ENCODE assay signal across 13 cellular contexts in genomic region chr17:34382586-34383224, GRCh38. TPM values are rescaled to one million over a fixed set of nuclear protein-coding genes. Genes with fewer than 3 reads are reported as not detected.
DNase-seq lines count a peak whose midpoint lies in the region; ATAC-seq and TF ChIP-seq lines count a peak whose summit lies in the region.
"Had no signal": no experiment of that assay in that cellular context is flagged by ENCODE, and none has a peak within 500 bp of the region (broad histone marks: within the 10 kb centered on the region; RNA-seq: fewer than 3 reads in every experiment).

No MANE protein-coding gene starts in this region.

- ATAC-seq in activated T-cell treated with anti-CD3 and anti-CD28 coated beads, Interleukin-2, amount 50 U/mL, for 4 hours, result peak; percentile 65 to 71
- peak in 1 of 2 donors; percentile 51 for ATAC-seq in natural killer cell treated with Interleukin-12 subunit alpha and Interleukin-12 subunit beta and Interleukin-15 and Interleukin-18, amount 100 ng/mL, for 72 hours
- ATAC-seq in GM21367 (IDR thresholded peaks at IDR 0.05; ENCODE audit: unreplicated experiment) (no peak), foreskin keratinocyte (no peak)
- ATAC-seq: left ventricle myocardium superior had no signal

- no peaks in the 10 kb centered on the region for H3K36me3 ChIP-seq in H7 (replicated peaks; ENCODE audit: control insufficient read depth, insufficient read depth, low read length)
- H3K36me3 ChIP-seq: esophagus squamous epithelium, tibial nerve had no signal

- H3K27me3 Mint-ChIP-seq in activated T-cell treated with anti-CD3 and anti-CD28 coated beads, Interleukin-2, amount 50 U/mL, for 4 hours (ENCODE audit: low read depth), result peaks cover 30% of the 10 kb centered on the region
- peaks cover 14 to 24% of the 10 kb centered on the region in 2 donors for H3K27me3 Mint-ChIP-seq in natural killer cell treated with Interleukin-12 subunit alpha and Interleukin-12 subunit beta and Interleukin-15 and Interleukin-18, amount 100 ng/mL, for 72 hours

- no peaks in the 10 kb centered on the region for H3K4me1 ChIP-seq in foreskin keratinocyte

- no peaks in the 10 kb centered on the region for H3K9me3 Mint-ChIP-seq in activated T-cell treated with anti-CD3 and anti-CD28 coated beads, Interleukin-2, amount 50 U/mL, for 4 hours
- no peaks in the 10 kb centered on the region for H3K9me3 Mint-ChIP-seq in natural killer cell treated with Interleukin-12 subunit alpha and Interleukin-12 subunit beta and Interleukin-15 and Interleukin-18, amount 100 ng/mL, for 72 hours
- H3K9me3 Mint-ChIP-seq: activated naive CD4-positive, alpha-beta T cell treated with anti-CD3 and anti-CD28 coated beads, Interleukin-2, amount 50 U/mL, for 24 hours had no signal

- H3K36me3 Mint-ChIP-seq in activated T-cell treated with anti-CD3 and anti-CD28 coated beads, Interleukin-2, amount 50 U/mL, for 4 hours (ENCODE audit: insufficient read depth), result no peaks in the 10 kb centered on the region
- no peaks in the 10 kb centered on the region for H3K36me3 Mint-ChIP-seq in natural killer cell treated with Interleukin-12 subunit alpha and Interleukin-12 subunit beta and Interleukin-15 and Interleukin-18, amount 100 ng/mL, for 72 hours
- H3K36me3 Mint-ChIP-seq: activated naive CD4-positive, alpha-beta T cell treated with anti-CD3 and anti-CD28 coated beads, Interleukin-2, amount 50 U/mL, for 24 hours had no signal

- H3K27ac ChIP-seq in foreskin keratinocyte, result no peak overlapping the region
- H3K27ac ChIP-seq: esophagus squamous epithelium, tibial nerve had no signal

- H3K4me1 Mint-ChIP-seq in activated T-cell treated with anti-CD3 and anti-CD28 coated beads, Interleukin-2, amount 50 U/mL, for 4 hours (ENCODE audit: low read depth), result peaks cover 23% of the 10 kb centered on the region
- peaks cover 14 to 45% of the 10 kb centered on the region in 2 donors for H3K4me1 Mint-ChIP-seq in natural killer cell treated with Interleukin-12 subunit alpha and Interleukin-12 subunit beta and Interleukin-15 and Interleukin-18, amount 100 ng/mL, for 72 hours (ENCODE audit: low read depth in 2 of 2)

- no peak overlapping the region for H3K4me3 ChIP-seq in H7 (ENCODE audit: insufficient read depth, low read depth, low read length)
- H3K4me3 ChIP-seq: esophagus squamous epithelium, tibial nerve had no signal

- peak overlapping the region in 1 of 2 donors; percentile 29 for H3K27ac Mint-ChIP-seq in natural killer cell treated with Interleukin-12 subunit alpha and Interleukin-12 subunit beta and Interleukin-15 and Interleukin-18, amount 100 ng/mL, for 72 hours
- H3K27ac Mint-ChIP-seq: activated naive CD4-positive, alpha-beta T cell treated with anti-CD3 and anti-CD28 coated beads, Interleukin-2, amount 50 U/mL, for 24 hours had no signal

- H3K4me3 Mint-ChIP-seq in activated T-cell treated with anti-CD3 and anti-CD28 coated beads, Interleukin-2, amount 50 U/mL, for 4 hours, result no peak overlapping the region
- H3K4me3 Mint-ChIP-seq in natural killer cell treated with Interleukin-12 subunit alpha and Interleukin-12 subunit beta and Interleukin-15 and Interleukin-18, amount 100 ng/mL, for 72 hours, result peak overlapping the region; percentile 28
- H3K4me3 Mint-ChIP-seq: activated naive CD4-positive, alpha-beta T cell treated with anti-CD3 and anti-CD28 coated beads, Interleukin-2, amount 50 U/mL, for 24 hours had no signal

- no peak for TF ChIP-seq CTCF in foreskin keratinocyte (conservative IDR thresholded peaks at IDR 0.05)

- H3K27me3 ChIP-seq in foreskin keratinocyte (no peaks in the 10 kb centered on the region), H7 (ENCODE audit: control insufficient read depth, insufficient read depth, low read length) (no peaks in the 10 kb centered on the region)

- DNase-seq in CD1c-positive myeloid dendritic cell (ENCODE audit: extremely low spot score), result peak; percentile 35
- DNase-seq in LHCN-M2 (ENCODE audit: low read depth), result peak; percentile 68
- no peak for DNase-seq in activated T-cell treated with anti-CD3 and anti-CD28 coated beads, Interleukin-2, amount 50 U/mL, for 4 hours
- DNase-seq in natural killer cell treated with Interleukin-12 subunit alpha and Interleukin-12 subunit beta and Interleukin-15 and Interleukin-18, amount 100 ng/mL, for 72 hours (ENCODE audit: low spot score), result no peak
- no peak for DNase-seq in foreskin keratinocyte
- DNase-seq in H7, result no peak
- no peak for DNase-seq in NK-92 (lab: John Stamatoyannopoulos, UW; ENCODE audit: unreplicated experiment)
- DNase-seq: esophagus squamous epithelium, left ventricle myocardium superior, right cardiac atrium had no signal

RNA-seq across cellular contexts. Expression of gene CCL1, which starts 19.7 kb away (rescaled TPM):
- total RNA-seq in LHCN-M2 (2014; rRNA removed) (not detected in 2 replicates), foreskin keratinocyte (not detected in 2 replicates)
- polyA plus RNA-seq in LHCN-M2 (2012), result not detected
- 10 to 100 TPM in 1 of 3 donors, 1 to 10 TPM in 2; 1.4 to 17.7 (median 3.6) TPM for total RNA-seq in activated T-cell treated with anti-CD3 and anti-CD28 coated beads, Interleukin-2, amount 50 U/mL, for 4 hours
- 1 to 10 TPM; 3.5 to 4.8 TPM for total RNA-seq in natural killer cell treated with Interleukin-12 subunit alpha and Interleukin-12 subunit beta and Interleukin-15 and Interleukin-18, amount 100 ng/mL, for 72 hours
- not detected in 2 replicates for polyA plus RNA-seq in foreskin keratinocyte
- not detected in 2 replicates for total RNA-seq in H7 (2014; rRNA removed; shearing (Covaris generic))
- total RNA-seq: esophagus squamous epithelium, left ventricle myocardium superior, right cardiac atrium, tibial nerve had no signal
- polyA plus RNA-seq: right cardiac atrium had no signal

RNA-seq across cellular contexts. Expression of gene CCL13, which starts 26.4 kb away (rescaled TPM):
- not detected in 2 replicates for total RNA-seq in LHCN-M2 (2014; rRNA removed)
- polyA plus RNA-seq in LHCN-M2 (2012), result not detected
- total RNA-seq in activated T-cell treated with anti-CD3 and anti-CD28 coated beads, Interleukin-2, amount 50 U/mL, for 4 hours, result not detected
- not detected for total RNA-seq in natural killer cell treated with Interleukin-12 subunit alpha and Interleukin-12 subunit beta and Interleukin-15 and Interleukin-18, amount 100 ng/mL, for 72 hours
- not detected in 2 replicates for total RNA-seq in foreskin keratinocyte
- not detected in 2 replicates for polyA plus RNA-seq in foreskin keratinocyte
- total RNA-seq in H7 (2014; rRNA removed; shearing (Covaris generic)), result not detected in 2 replicates

Comparison
In these comparisons a context has a peak if more than half of its experiments do, and no peak if none do; other contexts are left out.
1. DNase-seq: peak in CD1c-positive myeloid dendritic cell (single experiment) and LHCN-M2 (single experiment); none in activated T-cell treated with anti-CD3 and anti-CD28 coated beads, Interleukin-2, amount 50 U/mL, for 4 hours (single experiment), natural killer cell treated with Interleukin-12 subunit alpha and Interleukin-12 subunit beta and Interleukin-15 and Interleukin-18, amount 100 ng/mL, for 72 hours (single experiment), foreskin keratinocyte (0 of 2), H7 (single experiment) and NK-92 (single experiment).
2. ATAC-seq: peak in activated T-cell treated with anti-CD3 and anti-CD28 coated beads, Interleukin-2, amount 50 U/mL, for 4 hours (2 of 2); none in GM21367 (single experiment) and foreskin keratinocyte (single experiment).